In genomic region chr3:12840148-12840547, GRCh38 we compare ENCODE assay signal across 8 cellular contexts. TPM values are rescaled to one million over a fixed set of nuclear protein-coding genes. Genes with fewer than 3 reads are reported as not detected.
DNase-seq lines count a peak whose midpoint lies in the region; ATAC-seq and TF ChIP-seq lines count a peak whose summit lies in the region.
"Not testable (repeated sequence)": the region's sequence is repeated elsewhere in the genome, so short reads cannot be mapped to it uniquely, and the experiment has no call there.

No MANE protein-coding gene starts in this region.

- not testable (repeated sequence) for H3K9me2 ChIP-seq in SK-N-SH

- H3K9ac ChIP-seq in SK-N-SH (peak overlapping the region; percentile 94), endocrine pancreas (ENCODE audit: control insufficient read depth, insufficient read depth, low read length) (peak overlapping the region; percentile 74), iPS-18a (ENCODE audit: low read length) (peak overlapping the region; percentile 96)

- H3K4me3 ChIP-seq in AG09309 (ENCODE audit: control insufficient read depth, low read depth, low read length), result peak overlapping the region; percentile 96
- H3K4me3 ChIP-seq in HFF-Myc (replicated peaks; ENCODE audit: low read depth, low read length), result peak overlapping the region; percentile 79
- H3K4me3 ChIP-seq in SK-N-SH (ENCODE audit: low read depth in 2 of 2, low read length in 1 of 2), result peak overlapping the region; percentile 78 to 97
- peak overlapping the region; percentile 64 for H3K4me3 ChIP-seq in endocrine pancreas (ENCODE audit: control insufficient read depth, insufficient read depth, low read length)
- H3K4me3 ChIP-seq in iPS-18a (ENCODE audit: low read length), result peak overlapping the region; percentile 94

- H3K4me1 ChIP-seq in SK-N-SH (ENCODE audit: control insufficient read depth in 1 of 2, insufficient read depth in 2 of 2, low read depth in 1 of 2, low read length in 1 of 2), result peaks cover 22 to 29% of the 10 kb centered on the region in 2 experiments; a peak in 3 of 4 replicates
- not testable (repeated sequence) for H3K4me1 ChIP-seq in endocrine pancreas (ENCODE audit: control insufficient read depth, insufficient read depth, low read length); iPS-18a (ENCODE audit: control insufficient read depth, low read depth, low read length)

- H3K4me3 Mint-ChIP-seq in activated naive CD8-positive, alpha-beta T cell, result peak overlapping the region; percentile 97
- peak overlapping the region; percentile 93 for H3K4me3 Mint-ChIP-seq in natural killer cell treated with Interleukin-12 subunit alpha and Interleukin-12 subunit beta and Interleukin-15 and Interleukin-18, amount 100 ng/mL, for 72 hours
- H3K4me3 Mint-ChIP-seq in stimulated activated memory B cell treated with anti-CD40 and anti-IgM and Interleukin-4, amounts not matched to agents 10 μg/mL and 1 μg/mL and 100 μg/mL, for 72 hours, result peak overlapping the region; percentile 93

- POLR2A ChIA-PET in SK-N-SH (lab: Yijun Ruan, JAX), result interaction anchor here (0.8 to 1.0 kb wide), 2 partner anchors 17 to 51 kb away, joined by 3 read pairs; no protein-coding TSS in a partner anchor

- H3K9me3 ChIP-seq in SK-N-SH; endocrine pancreas (ENCODE audit: control insufficient read depth, low read length); iPS-18a (ENCODE audit: control insufficient read depth, low read depth, low read length): not testable (repeated sequence)

- H3K27me3 ChIP-seq in SK-N-SH (ENCODE audit: insufficient read depth); endocrine pancreas (ENCODE audit: control insufficient read depth, insufficient read depth, low read length); iPS-18a (ENCODE audit: control insufficient read depth, insufficient read depth, low read length): not testable (repeated sequence)

- H3K36me3 ChIP-seq in SK-N-SH (replicated peaks in 1 of 2; ENCODE audit: control insufficient read depth in 1 of 2, insufficient read depth in 2 of 2, low read length in 1 of 2) (peaks cover 45 to 49% of the 10 kb centered on the region in 2 experiments), iPS-18a (ENCODE audit: control insufficient read depth, low read depth, low read length) (peaks cover 49% of the 10 kb centered on the region)
- H3K36me3 ChIP-seq in endocrine pancreas (ENCODE audit: control insufficient read depth, insufficient read depth, low read length), result not testable (repeated sequence)

- H3K27ac Mint-ChIP-seq in activated naive CD8-positive, alpha-beta T cell, result peak overlapping the region; percentile 100
- peak overlapping the region; percentile 99 to 100 for H3K27ac Mint-ChIP-seq in natural killer cell treated with Interleukin-12 subunit alpha and Interleukin-12 subunit beta and Interleukin-15 and Interleukin-18, amount 100 ng/mL, for 72 hours
- peak overlapping the region; percentile 99 for H3K27ac Mint-ChIP-seq in stimulated activated memory B cell treated with anti-CD40 and anti-IgM and Interleukin-4, amounts not matched to agents 10 μg/mL and 1 μg/mL and 100 μg/mL, for 72 hours

- WGBS in SK-N-SH (ENCODE audit: low lambda C conversion rate), result 12% methylated on average over 9 of the region's 10 CpGs

- not testable (repeated sequence) for H3K27ac ChIP-seq in SK-N-SH (ENCODE audit: low read depth in 2 of 2, low read length in 1 of 2); iPS-18a (ENCODE audit: low read length)

- ATAC-seq in natural killer cell treated with Interleukin-12 subunit alpha and Interleukin-12 subunit beta and Interleukin-15 and Interleukin-18, amount 100 ng/mL, for 72 hours; stimulated activated memory B cell treated with anti-CD40 and anti-IgM and Interleukin-4, amounts not matched to agents 10 μg/mL and 1 μg/mL and 100 μg/mL, for 72 hours: not testable (repeated sequence)

- peaks cover 21% of the 10 kb centered on the region for H3F3A ChIP-seq in SK-N-SH (replicated peaks; ENCODE audit: insufficient read depth)

- TF ChIP-seq EP300 in SK-N-SH (IDR thresholded peaks at IDR 0.05; ENCODE audit: borderline replicate concordance in 1 of 2, low read depth in 1 of 2, low read length in 1 of 2), result not testable (repeated sequence)

- not testable (repeated sequence) for TF ChIP-seq CTCF in AG09309 (IDR thresholded peaks at IDR 0.05; ENCODE audit: control insufficient read depth, insufficient read depth, low read depth, low read length, missing control alignments); HFF-Myc (IDR thresholded peaks at IDR 0.05; ENCODE audit: low read depth, low read length, missing control alignments); SK-N-SH (IDR thresholded peaks at IDR 0.05)

- H3K9me3 Mint-ChIP-seq in activated naive CD8-positive, alpha-beta T cell (ENCODE audit: low read depth); natural killer cell treated with Interleukin-12 subunit alpha and Interleukin-12 subunit beta and Interleukin-15 and Interleukin-18, amount 100 ng/mL, for 72 hours; stimulated activated memory B cell treated with anti-CD40 and anti-IgM and Interleukin-4, amounts not matched to agents 10 μg/mL and 1 μg/mL and 100 μg/mL, for 72 hours: not testable (repeated sequence)

- peaks cover 41% of the 10 kb centered on the region for H3K36me3 Mint-ChIP-seq in activated naive CD8-positive, alpha-beta T cell
- peaks cover 41% of the 10 kb centered on the region for H3K36me3 Mint-ChIP-seq in natural killer cell treated with Interleukin-12 subunit alpha and Interleukin-12 subunit beta and Interleukin-15 and Interleukin-18, amount 100 ng/mL, for 72 hours
- H3K36me3 Mint-ChIP-seq in stimulated activated memory B cell treated with anti-CD40 and anti-IgM and Interleukin-4, amounts not matched to agents 10 μg/mL and 1 μg/mL and 100 μg/mL, for 72 hours, result peaks cover 56% of the 10 kb centered on the region

- H3K79me2 ChIP-seq in SK-N-SH (ENCODE audit: insufficient read depth), result peaks cover 51% of the 10 kb centered on the region

- H2AFZ ChIP-seq in SK-N-SH (ENCODE audit: low read depth), result not testable (repeated sequence)

- H3K27me3 Mint-ChIP-seq in activated naive CD8-positive, alpha-beta T cell; natural killer cell treated with Interleukin-12 subunit alpha and Interleukin-12 subunit beta and Interleukin-15 and Interleukin-18, amount 100 ng/mL, for 72 hours; stimulated activated memory B cell treated with anti-CD40 and anti-IgM and Interleukin-4, amounts not matched to agents 10 μg/mL and 1 μg/mL and 100 μg/mL, for 72 hours: not testable (repeated sequence)

- H3K4me2 ChIP-seq in SK-N-SH, result peak overlapping the region; percentile 83

- peaks cover 55% of the 10 kb centered on the region for H4K20me1 ChIP-seq in SK-N-SH (ENCODE audit: insufficient read depth)

- not testable (repeated sequence) for TF ChIP-seq RAD21 in SK-N-SH (IDR thresholded peaks at IDR 0.05; ENCODE audit: low read length)

- peaks cover 43% of the 10 kb centered on the region for H3K4me1 Mint-ChIP-seq in activated naive CD8-positive, alpha-beta T cell (ENCODE audit: low read depth)
- H3K4me1 Mint-ChIP-seq in natural killer cell treated with Interleukin-12 subunit alpha and Interleukin-12 subunit beta and Interleukin-15 and Interleukin-18, amount 100 ng/mL, for 72 hours (ENCODE audit: low read depth in 2 of 2), result peaks cover 44 to 48% of the 10 kb centered on the region in 2 donors
- H3K4me1 Mint-ChIP-seq in stimulated activated memory B cell treated with anti-CD40 and anti-IgM and Interleukin-4, amounts not matched to agents 10 μg/mL and 1 μg/mL and 100 μg/mL, for 72 hours, result peaks cover 52% of the 10 kb centered on the region

- CTCF ChIA-PET in SK-N-SH (lab: Yijun Ruan, JAX), result interaction anchor here (0.8 to 3.4 kb wide), 4 partner anchors 10 to 52 kb away, joined by 3 to 28 read pairs (median 16); no protein-coding TSS in a partner anchor

- not testable (repeated sequence) for DNase-seq in AG09309 (ENCODE audit: low read depth); HFF-Myc (ENCODE audit: extremely low read depth, low read depth); SK-N-SH; natural killer cell treated with Interleukin-12 subunit alpha and Interleukin-12 subunit beta and Interleukin-15 and Interleukin-18, amount 100 ng/mL, for 72 hours (ENCODE audit: low spot score)

RNA-seq across cellular contexts. Expression of gene RPL32, which starts 1.2 kb away (rescaled TPM):
- polyA plus RNA-seq in SK-N-SH (2012; rRNA removed), result 2,077 and 2,311 TPM in 2 replicates
- polyA plus RNA-seq in SK-N-SH (2012; cell fraction: cytosol; rRNA removed), result 2,462 and 2,641 TPM in 2 replicates
- 576 and 604 TPM in 2 replicates for polyA plus RNA-seq in SK-N-SH (2012; cell fraction: nucleus; rRNA removed)
- 1,000 to 10,000 TPM; 1,132 to 1,133 TPM for total RNA-seq in natural killer cell treated with Interleukin-12 subunit alpha and Interleukin-12 subunit beta and Interleukin-15 and Interleukin-18, amount 100 ng/mL, for 72 hours

RNA-seq across cellular contexts. Expression of gene CAND2, which starts 43.7 kb away (rescaled TPM):
- polyA plus RNA-seq in SK-N-SH (2012; rRNA removed), result 1.5 TPM in 2 replicates
- 0.91 and 1.3 TPM in 2 replicates for polyA plus RNA-seq in SK-N-SH (2012; cell fraction: cytosol; rRNA removed)
- polyA plus RNA-seq in SK-N-SH (2012; cell fraction: nucleus; rRNA removed), result 4.4 and 5.9 TPM in 2 replicates
- total RNA-seq in natural killer cell treated with Interleukin-12 subunit alpha and Interleukin-12 subunit beta and Interleukin-15 and Interleukin-18, amount 100 ng/mL, for 72 hours, result under 1 TPM; 0.45 to 0.62 TPM
